ENCODE assay signal across 8 cellular contexts in genomic region chr12:48118491-48118890, GRCh38. TPM values are rescaled to one million over a fixed set of nuclear protein-coding genes. Genes with fewer than 3 reads are reported as not detected.
DNase-seq lines count a peak whose midpoint lies in the region; ATAC-seq and TF ChIP-seq lines count a peak whose summit lies in the region.

No MANE protein-coding gene starts in this region.

- DNase-seq in CD8-positive, alpha-beta T cell, result no peak
- DNase-seq in LoVo (ENCODE audit: low spot score), result peak; percentile 12
- DNase-seq in breast epithelium (ENCODE audit: low spot score in 2 of 2), result no peak
- no peak for DNase-seq in natural killer cell treated with Interleukin-12 subunit alpha and Interleukin-12 subunit beta and Interleukin-15 and Interleukin-18, amount 100 ng/mL, for 72 hours (ENCODE audit: low spot score)
- DNase-seq in lower leg skin (ENCODE audit: low spot score in 2 of 2), result no peak

- no peak for TF ChIP-seq CTCF in CD8-positive, alpha-beta T cell (IDR thresholded peaks at IDR 0.05)
- TF ChIP-seq CTCF in breast epithelium (IDR thresholded peaks at IDR 0.05) (no peak), lower leg skin (IDR thresholded peaks at IDR 0.05) (no peak)

- no peaks in the 10 kb centered on the region for H3K9me3 Mint-ChIP-seq in CD8-positive, alpha-beta T cell
- H3K9me3 Mint-ChIP-seq in natural killer cell treated with Interleukin-12 subunit alpha and Interleukin-12 subunit beta and Interleukin-15 and Interleukin-18, amount 100 ng/mL, for 72 hours, result no peaks in the 10 kb centered on the region

- no peak for ATAC-seq in CD8-positive, alpha-beta T cell
- no peak for ATAC-seq in natural killer cell treated with Interleukin-12 subunit alpha and Interleukin-12 subunit beta and Interleukin-15 and Interleukin-18, amount 100 ng/mL, for 72 hours
- ATAC-seq in GM19463 (IDR thresholded peaks at IDR 0.05; ENCODE audit: unreplicated experiment), result no peak
- ATAC-seq in HG03342 (IDR thresholded peaks at IDR 0.05; ENCODE audit: unreplicated experiment), result no peak
- ATAC-seq in HG02571 (IDR thresholded peaks at IDR 0.05; ENCODE audit: unreplicated experiment), result no peak

- H3K4me3 Mint-ChIP-seq in CD8-positive, alpha-beta T cell, result peak overlapping the region; percentile 91
- H3K4me3 Mint-ChIP-seq in natural killer cell treated with Interleukin-12 subunit alpha and Interleukin-12 subunit beta and Interleukin-15 and Interleukin-18, amount 100 ng/mL, for 72 hours, result peak overlapping the region; percentile 94

- peaks cover 20% of the 10 kb centered on the region for H3K4me1 Mint-ChIP-seq in CD8-positive, alpha-beta T cell (ENCODE audit: low read depth)
- H3K4me1 Mint-ChIP-seq in natural killer cell treated with Interleukin-12 subunit alpha and Interleukin-12 subunit beta and Interleukin-15 and Interleukin-18, amount 100 ng/mL, for 72 hours (ENCODE audit: low read depth in 2 of 2), result peaks cover 13 to 16% of the 10 kb centered on the region in 2 donors

- H3K27me3 Mint-ChIP-seq in CD8-positive, alpha-beta T cell (ENCODE audit: low read depth), result peaks cover 15% of the 10 kb centered on the region
- H3K27me3 Mint-ChIP-seq in natural killer cell treated with Interleukin-12 subunit alpha and Interleukin-12 subunit beta and Interleukin-15 and Interleukin-18, amount 100 ng/mL, for 72 hours, result peaks cover 13 to 27% of the 10 kb centered on the region in 2 donors

- H3K9me3 ChIP-seq in CD8-positive, alpha-beta T cell (ENCODE audit: low read length), result no peaks in the 10 kb centered on the region
- no peaks in the 10 kb centered on the region for H3K9me3 ChIP-seq in breast epithelium

- no peak overlapping the region for H3K27ac ChIP-seq in CD8-positive, alpha-beta T cell (ENCODE audit: low read depth, low read length)
- H3K27ac ChIP-seq in breast epithelium, result no peak overlapping the region

- 25 to 46% methylated on average over 3 of the region's 3 CpGs for WGBS in lower leg skin, 2 donors

- POLR2A ChIA-PET in CD8-positive, alpha-beta T cell (lab: Charles Lee), result interaction anchor here (0.6 to 1.3 kb wide), 3 partner anchors 8 to 13 kb away, joined by 3 to 5 read pairs (median 4); partner anchors contain the start of gene SENP1

- H3K4me3 ChIP-seq in CD8-positive, alpha-beta T cell (ENCODE audit: low read depth, low read length), result peak overlapping the region; percentile 67
- H3K4me3 ChIP-seq in breast epithelium, result peak overlapping the region; percentile 59 to 76 (median 74)
- H3K4me3 ChIP-seq in lower leg skin (ENCODE audit: low read depth, poor library complexity, severe bottlenecking), result no peak overlapping the region

- no peak for TF ChIP-seq POLR2A in breast epithelium (IDR thresholded peaks at IDR 0.05)
- no peak for TF ChIP-seq POLR2A in lower leg skin (IDR thresholded peaks at IDR 0.05)

- intact Hi-C loops in CD8-positive, alpha-beta T cell (cut with DNase I, micrococcal nuclease), result loop anchor here in 1 of 2 experiments (2.0 kb wide), 1 partner anchor 18 kb away; no protein-coding TSS in a partner anchor
- intact Hi-C loops in breast epithelium (cut with DNase I; ENCODE audit: low total_unique reads), result no loop called here
- intact Hi-C loops in lower leg skin (cut with DNase I; ENCODE audit: low total_unique reads), result no loop called here

- H3K4me1 ChIP-seq in CD8-positive, alpha-beta T cell (ENCODE audit: insufficient read depth, low read length), result peaks cover 7% of the 10 kb centered on the region
- H3K4me1 ChIP-seq in breast epithelium, result no peaks in the 10 kb centered on the region

- H3K36me3 Mint-ChIP-seq in CD8-positive, alpha-beta T cell, result peaks cover 7% of the 10 kb centered on the region
- H3K36me3 Mint-ChIP-seq in natural killer cell treated with Interleukin-12 subunit alpha and Interleukin-12 subunit beta and Interleukin-15 and Interleukin-18, amount 100 ng/mL, for 72 hours, result no peaks in the 10 kb centered on the region

- CTCF ChIA-PET in CD8-positive, alpha-beta T cell (lab: Charles Lee), result interaction anchor here (1.4 kb wide), 1 partner anchor 10 kb away, joined by 4 read pairs; no protein-coding TSS in a partner anchor

- no peak overlapping the region for H3K27ac Mint-ChIP-seq in CD8-positive, alpha-beta T cell
- peak overlapping the region in 1 of 2 donors; percentile 82 for H3K27ac Mint-ChIP-seq in natural killer cell treated with Interleukin-12 subunit alpha and Interleukin-12 subunit beta and Interleukin-15 and Interleukin-18, amount 100 ng/mL, for 72 hours

- no peaks in the 10 kb centered on the region for H3K27me3 ChIP-seq in CD8-positive, alpha-beta T cell (ENCODE audit: insufficient read depth, low read length)
- no peaks in the 10 kb centered on the region for H3K27me3 ChIP-seq in breast epithelium

- no peaks in the 10 kb centered on the region for H3K36me3 ChIP-seq in CD8-positive, alpha-beta T cell (ENCODE audit: insufficient read depth, low read length)
- no peaks in the 10 kb centered on the region for H3K36me3 ChIP-seq in breast epithelium

RNA-seq across cellular contexts. Expression of gene PFKM, which starts 0.7 kb away (rescaled TPM):
- 1 to 10 TPM; 6.0 to 6.9 TPM for total RNA-seq in CD8-positive, alpha-beta T cell
- 10 to 100 TPM; 19.0 to 40.0 (median 31.8) TPM for total RNA-seq in breast epithelium
- 10 to 100 TPM; 29.8 to 49.5 TPM for total RNA-seq in natural killer cell treated with Interleukin-12 subunit alpha and Interleukin-12 subunit beta and Interleukin-15 and Interleukin-18, amount 100 ng/mL, for 72 hours
- total RNA-seq in lower leg skin, result 10 to 100 TPM; 15.1 to 28.1 (median 26.0) TPM

RNA-seq across cellular contexts. Expression of gene SENP1, which starts 12.6 kb away (rescaled TPM):
- total RNA-seq in CD8-positive, alpha-beta T cell, result 10 to 100 TPM; 24.4 to 24.6 TPM
- total RNA-seq in breast epithelium (10 to 100 TPM; 14.4 to 36.1 (median 30.2) TPM), lower leg skin (10 to 100 TPM; 14.3 to 19.4 (median 17.3) TPM)
- total RNA-seq in natural killer cell treated with Interleukin-12 subunit alpha and Interleukin-12 subunit beta and Interleukin-15 and Interleukin-18, amount 100 ng/mL, for 72 hours, result 10 to 100 TPM; 36.6 to 59.7 TPM

RNA-seq across cellular contexts. Expression of gene ASB8, which starts 38.8 kb away (rescaled TPM):
- total RNA-seq in CD8-positive, alpha-beta T cell, result 10 to 100 TPM; 54.7 to 55.6 TPM
- 10 to 100 TPM; 20.6 to 37.2 (median 30.6) TPM for total RNA-seq in breast epithelium
- 10 to 100 TPM; 35.9 to 48.1 TPM for total RNA-seq in natural killer cell treated with Interleukin-12 subunit alpha and Interleukin-12 subunit beta and Interleukin-15 and Interleukin-18, amount 100 ng/mL, for 72 hours
- 10 to 100 TPM; 26.5 to 31.0 (median 27.9) TPM for total RNA-seq in lower leg skin
